ENCODE assay signal across 9 cellular contexts in genomic region chr11:61480936-61481335, GRCh38. TPM values are rescaled to one million over a fixed set of nuclear protein-coding genes. Genes with fewer than 3 reads are reported as not detected.
DNase-seq lines count a peak whose midpoint lies in the region; ATAC-seq, FAIRE-seq and TF ChIP-seq lines count a peak whose summit lies in the region.
"Had no signal": no experiment of that assay in that cellular context is flagged by ENCODE, and none has a peak within 500 bp of the region (broad histone marks: within the 10 kb centered on the region; RNA-seq: fewer than 3 reads in every experiment).

No MANE protein-coding gene starts in this region.

- CTCF ChIA-PET in GM12878 (lab: Yijun Ruan, JAX), result interaction anchor here (0.7 to 2.5 kb wide), 3 partner anchors 13 to 34 kb away, joined by 4 to 7 read pairs (median 5); no protein-coding TSS in a partner anchor

- H3K27ac ChIP-seq in GM12878 (ENCODE audit: control insufficient read depth, insufficient read depth) (no peak overlapping the region), neural progenitor cell (no peak overlapping the region)

- H3K4me3 ChIP-seq in GM12878, result no peak overlapping the region
- no peak overlapping the region for H3K4me3 ChIP-seq in neural progenitor cell

- H3K27me3 ChIP-seq in GM12878 (replicated peaks in 1 of 2; ENCODE audit: control insufficient read depth in 2 of 2, insufficient read depth in 2 of 2, low read length in 1 of 2) (no peaks in the 10 kb centered on the region), neural progenitor cell (peaks cover 7% of the 10 kb centered on the region)

- H3K79me2 ChIP-seq in GM12878 (ENCODE audit: control insufficient read depth, insufficient read depth, low read length) (no peaks in the 10 kb centered on the region), neural progenitor cell (ENCODE audit: low read depth) (no peaks in the 10 kb centered on the region)

- H3K4me2 ChIP-seq in GM12878 (ENCODE audit: control insufficient read depth, insufficient read depth) (no peak overlapping the region), neural progenitor cell (peak overlapping the region; percentile 73)

- no TSS peak for BruUV-seq in GM12878 (replicated peaks; lab: Mats Ljungman, UMichigan)

- TF ChIP-seq EP300 in GM12878 (IDR thresholded peaks at IDR 0.05; ENCODE audit: borderline replicate concordance in 1 of 2, control insufficient read depth in 1 of 2, low read depth in 2 of 2, low read length in 2 of 2), result no peak

- TF ChIP-seq CTCF in GM12878 (IDR thresholded peaks at IDR 0.05 in 2 of 3, conservative IDR thresholded peaks at IDR 0.05 in 1 of 3; ENCODE audit: control insufficient read depth in 2 of 3, extremely low read depth in 1 of 3, insufficient read depth in 1 of 3, low read depth in 3 of 3, low read length in 3 of 3) (no peak), neural progenitor cell (IDR thresholded peaks at IDR 0.05) (no peak)

- SMC1A ChIA-PET in GM12878 (lab: Charles Lee; ENCODE audit: uncharacterized antibody, unreplicated experiment), result interaction anchor here (1.5 kb wide), 1 partner anchor 158 kb away, joined by 3 read pairs; no protein-coding TSS in a partner anchor

- in situ Hi-C loops in GM12878 (cut with MboI), result no loop called here

- H3K36me3 ChIP-seq in GM12878 (ENCODE audit: control insufficient read depth in 2 of 2, insufficient read depth in 2 of 2, low read length in 1 of 2) (no peaks in the 10 kb centered on the region), neural progenitor cell (no peaks in the 10 kb centered on the region)

- H3K4me3 Mint-ChIP-seq in neural progenitor cell, result peak overlapping the region; percentile 62

- H3K9ac ChIP-seq in GM12878 (ENCODE audit: control insufficient read depth, insufficient read depth, low read length) (no peak overlapping the region), neural progenitor cell (no peak overlapping the region)

- H3K4me1 ChIP-seq in GM12878 (ENCODE audit: control insufficient read depth, insufficient read depth, low read length), result no peaks in the 10 kb centered on the region
- peaks cover 29% of the 10 kb centered on the region for H3K4me1 ChIP-seq in neural progenitor cell

- peaks cover 60% of the 10 kb centered on the region for H3K4me1 Mint-ChIP-seq in neural progenitor cell

- no peaks in the 10 kb centered on the region for H3K9me3 Mint-ChIP-seq in neural progenitor cell

- intact Hi-C loops in GM12878 (cut with micrococcal nuclease; ENCODE audit: unreplicated experiment), result no loop called here

- H3K27me3 Mint-ChIP-seq in neural progenitor cell (ENCODE audit: insufficient read depth, low read depth), result peaks cover 13% of the 10 kb centered on the region

- H2AFZ ChIP-seq in GM12878 (ENCODE audit: control insufficient read depth, low read depth, low read length), result no peak overlapping the region
- H2AFZ ChIP-seq in neural progenitor cell (replicated peaks), result no peak overlapping the region

- H4K20me1 ChIP-seq in GM12878 (ENCODE audit: control insufficient read depth, insufficient read depth) (peaks cover 3% of the 10 kb centered on the region; the same call in 1 of the 2 replicates), neural progenitor cell (ENCODE audit: low read depth) (peaks cover 28% of the 10 kb centered on the region)

- RAD21 ChIA-PET in GM12878 (lab: Charles Lee; ENCODE audit: unreplicated experiment), result no interaction called here

- no peak for FAIRE-seq in GM12878 (lab: Jason Lieb, UNC)
- FAIRE-seq: A204.1 had no signal

- no peak for TF ChIP-seq POLR2A in GM12878 (IDR thresholded peaks at IDR 0.05; ENCODE audit: low read depth, low read length)

- H3F3A ChIP-seq in neural progenitor cell (ENCODE audit: low read depth), result peaks cover 11% of the 10 kb centered on the region

- H3K27ac Mint-ChIP-seq in neural progenitor cell, result peak overlapping the region; percentile 98

- POLR2A ChIA-PET in GM12878 (lab: Charles Lee), result no interaction called here

- no peak for TF ChIP-seq RAD21 in GM12878 (IDR thresholded peaks at IDR 0.05; ENCODE audit: insufficient read depth, low read depth, low read length)

- WGBS in GM12878 (ENCODE audit: insufficient coverage, insufficient replicate concordance, low lambda C conversion rate, missing lambda C conversion rate), result 31% methylated on average over 9 of the region's 9 CpGs

- DNase-seq in DMS53 (lab: John Stamatoyannopoulos, UW) (peak; percentile 87), DMS53 treated with DMSO at 0.1 percent for 48 hours (lab: John Stamatoyannopoulos, UW; ENCODE audit: unreplicated experiment) (no peak), NCI-H2107 (lab: John Stamatoyannopoulos, UW) (peak; percentile 61), GM12878 (ENCODE audit: low read depth, low spot score) (no peak), neural progenitor cell (ENCODE audit: low spot score) (peak; percentile 97), AG08395 (ENCODE audit: low spot score) (no peak)
- no peak for DNase-seq in activated CD4-positive, CD25-positive, alpha-beta regulatory T cell (lab: John Stamatoyannopoulos, UW)

- ATAC-seq in GM12878 (peak; percentile 32; the same call in 1 of the 3 replicates), GM19351 (IDR thresholded peaks at IDR 0.05; ENCODE audit: unreplicated experiment) (no peak)

- H3K9me3 ChIP-seq in GM12878 (replicated peaks; ENCODE audit: control insufficient read depth, insufficient read depth, low read length) (no peaks in the 10 kb centered on the region), neural progenitor cell (ENCODE audit: low read depth) (no peaks in the 10 kb centered on the region)

- no peaks in the 10 kb centered on the region for H3K36me3 Mint-ChIP-seq in neural progenitor cell

TF ChIP-seq in GM12878, 131 proteins besides CTCF, POLR2A, EP300 and RAD21 (continues in another document):
- no peak for TF ChIP-seq MEF2A (IDR thresholded peaks at IDR 0.05; ENCODE audit: insufficient read depth, low read depth, low read length)
- TF ChIP-seq KDM1A (IDR thresholded peaks at IDR 0.05; ENCODE audit: borderline replicate concordance), result no peak
- TF ChIP-seq RCOR1 (conservative IDR thresholded peaks at IDR 0.05; ENCODE audit: low read depth, low read length), result no peak
- no peak for TF ChIP-seq RBBP5 (conservative IDR thresholded peaks at IDR 0.05)
- TF ChIP-seq STAT3 (IDR thresholded peaks at IDR 0.05; ENCODE audit: low read depth, low read length), result no peak

RNA-seq across cellular contexts. Expression of gene LRRC10B, which starts 27.6 kb away (rescaled TPM):
- total RNA-seq in GM12878 (2013; cell fraction: nucleolus; rRNA removed), result not detected in 2 replicates
- total RNA-seq in GM12878 (2014; rRNA removed), result not detected in 2 replicates
- total RNA-seq in GM12878 (2014; rRNA removed; fragmentation: Illumina TruSeq; extraction: Trizol), result not detected in 2 replicates
- total RNA-seq in GM12878 (2021), result not detected in 2 replicates
- polyA plus RNA-seq in GM12878 (2011; ENCODE audit: low read depth), result not detected
- polyA plus RNA-seq in GM12878 (2011; rRNA removed), result not detected in 2 replicates
- polyA plus RNA-seq in GM12878 (2011; cell fraction: cytosol; rRNA removed), result not detected in 2 replicates
- polyA plus RNA-seq in GM12878 (2011; cell fraction: nucleus; rRNA removed), result not detected in 2 replicates
- not detected in 2 replicates for polyA plus RNA-seq in GM12878 (2012)
- not detected in 2 replicates for polyA plus RNA-seq in GM12878 (2014; fragmentation: Illumina TruSeq; extraction: Trizol)
- polyA plus RNA-seq in GM12878 (2014; fragmentation: Nextera tagmentation; extraction: Ambion mirVana), result not detected
- polyA plus RNA-seq in GM12878 (2014; rRNA removed), result not detected in 2 replicates
- polyA plus RNA-seq in GM12878 (2016; fragmentation: Nextera tagmentation; extraction: Ambion mirVana), result not detected
- polyA minus RNA-seq in GM12878 (2011; rRNA and poly(A)+ RNA removed), result not detected in 2 replicates
- polyA minus RNA-seq in GM12878 (2011; cell fraction: cytosol; rRNA and poly(A)+ RNA removed), result not detected in 2 replicates
- not detected in 2 replicates for polyA minus RNA-seq in GM12878 (2011; cell fraction: nucleus; rRNA and poly(A)+ RNA removed)
- 0.74 TPM in 1 of 2 replicates, not detected in the other for total RNA-seq in neural progenitor cell (ENCODE audit: low replicate concordance)

RNA-seq across cellular contexts. Expression of gene SDHAF2, which starts 51.0 kb away (rescaled TPM):
- total RNA-seq in GM12878 (2013; cell fraction: nucleolus; rRNA removed), result 103 and 139 TPM in 2 replicates
- total RNA-seq in GM12878 (2014; rRNA removed) (64.9 and 66.8 TPM in 2 replicates), GM12878 (2014; rRNA removed; fragmentation: Illumina TruSeq; extraction: Trizol) (30.6 and 32.5 TPM in 2 replicates), GM12878 (2021) (42.5 and 42.6 TPM in 2 replicates), neural progenitor cell (ENCODE audit: low replicate concordance) (27.4 and 37.7 TPM in 2 replicates)
- 46.6 TPM for polyA plus RNA-seq in GM12878 (2011; ENCODE audit: low read depth)
- polyA plus RNA-seq in GM12878 (2011; rRNA removed) (76.0 and 92.1 TPM in 2 replicates), GM12878 (2014; fragmentation: Illumina TruSeq; extraction: Trizol) (38.0 and 52.2 TPM in 2 replicates), GM12878 (2014; fragmentation: Nextera tagmentation; extraction: Ambion mirVana) (100 to 1,000 TPM; 155 to 160 TPM), GM12878 (2014; rRNA removed) (70.2 and 72.0 TPM in 2 replicates), GM12878 (2016; fragmentation: Nextera tagmentation; extraction: Ambion mirVana) (10 to 100 TPM; 86.4 to 93.5 TPM)
- polyA plus RNA-seq in GM12878 (2011; cell fraction: cytosol; rRNA removed), result 120 and 128 TPM in 2 replicates
- 47.5 and 49.8 TPM in 2 replicates for polyA plus RNA-seq in GM12878 (2011; cell fraction: nucleus; rRNA removed)
- polyA plus RNA-seq in GM12878 (2012), result 42.5 and 46.1 TPM in 2 replicates
- 89.0 and 101 TPM in 2 replicates for polyA minus RNA-seq in GM12878 (2011; rRNA and poly(A)+ RNA removed)
- 17.9 and 42.6 TPM in 2 replicates for polyA minus RNA-seq in GM12878 (2011; cell fraction: cytosol; rRNA and poly(A)+ RNA removed)
- 45.3 and 79.5 TPM in 2 replicates for polyA minus RNA-seq in GM12878 (2011; cell fraction: nucleus; rRNA and poly(A)+ RNA removed)

RNA-seq across cellular contexts. Expression of gene CPSF7, which starts 51.2 kb away (rescaled TPM):
- 149 and 155 TPM in 2 replicates for total RNA-seq in GM12878 (2013; cell fraction: nucleolus; rRNA removed)
- total RNA-seq in GM12878 (2014; rRNA removed), result 31.8 TPM in 2 replicates
- total RNA-seq in GM12878 (2014; rRNA removed; fragmentation: Illumina TruSeq; extraction: Trizol), result 41.9 and 42.4 TPM in 2 replicates
- 80.2 and 89.0 TPM in 2 replicates for total RNA-seq in GM12878 (2021)
- polyA plus RNA-seq in GM12878 (2011; ENCODE audit: low read depth), result 40.8 TPM
- 37.9 and 61.6 TPM in 2 replicates for polyA plus RNA-seq in GM12878 (2011; rRNA removed)
- polyA plus RNA-seq in GM12878 (2011; cell fraction: cytosol; rRNA removed), result 63.8 TPM in 2 replicates
- 174 and 211 TPM in 2 replicates for polyA plus RNA-seq in GM12878 (2011; cell fraction: nucleus; rRNA removed)
- 54.7 and 57.2 TPM in 2 replicates for polyA plus RNA-seq in GM12878 (2012)
- 93.1 and 107 TPM in 2 replicates for polyA plus RNA-seq in GM12878 (2014; fragmentation: Illumina TruSeq; extraction: Trizol)
- 10 to 100 TPM; 14.9 to 21.9 TPM for polyA plus RNA-seq in GM12878 (2014; fragmentation: Nextera tagmentation; extraction: Ambion mirVana)
- 65.9 and 66.8 TPM in 2 replicates for polyA plus RNA-seq in GM12878 (2014; rRNA removed)
- polyA plus RNA-seq in GM12878 (2016; fragmentation: Nextera tagmentation; extraction: Ambion mirVana), result 10 to 100 TPM; 60.3 to 67.0 TPM
- polyA minus RNA-seq in GM12878 (2011; rRNA and poly(A)+ RNA removed), result 52.6 and 53.3 TPM in 2 replicates
- polyA minus RNA-seq in GM12878 (2011; cell fraction: cytosol; rRNA and poly(A)+ RNA removed), result 38.6 and 42.8 TPM in 2 replicates
- 34.1 and 55.6 TPM in 2 replicates for polyA minus RNA-seq in GM12878 (2011; cell fraction: nucleus; rRNA and poly(A)+ RNA removed)
- 60.7 and 71.9 TPM in 2 replicates for total RNA-seq in neural progenitor cell (ENCODE audit: low replicate concordance)

Comparison
In these comparisons a context has a peak if more than half of its experiments do, and no peak if none do; other contexts are left out.
1. DNase-seq: peak in DMS53 (single experiment), NCI-H2107 (single experiment) and neural progenitor cell (single experiment); none in DMS53 treated with DMSO at 0.1 percent for 48 hours (single experiment), GM12878 (single experiment), AG08395 (single experiment) and activated CD4-positive, CD25-positive, alpha-beta regulatory T cell (0 of 4).